Comparison of ENCODE assay signal across 8 cellular contexts in genomic region chr3:3573341-3573740, GRCh38.
"Had no signal": no experiment of that assay in that cellular context is flagged by ENCODE, and none has a peak within 500 bp of the region (broad histone marks: within the 10 kb centered on the region; RNA-seq: fewer than 3 reads in every experiment).

No MANE protein-coding gene starts in this region.

- H3K4me1 ChIP-seq: HAP-1 had no signal

- H3K27ac Mint-ChIP-seq: HFFc6 had no signal

- H3K4me3 ChIP-seq: GM23248, HAP-1, K562 had no signal

- H3K9me3 ChIP-seq: HAP-1 had no signal

- H3K36me3 ChIP-seq: HAP-1 had no signal

- H3K9ac ChIP-seq: GM23248 had no signal

- H3K4me3 Mint-ChIP-seq: HFFc6 had no signal

- DNase-seq: GM23248, GOT3, H7, HFFc6, IMR-90 had no signal

- H2AFZ ChIP-seq: GM23248 had no signal

- ATAC-seq: HCT116, K562 had no signal
